17 cellular contexts compared by ENCODE assay signal in the genomic region with DNA sequence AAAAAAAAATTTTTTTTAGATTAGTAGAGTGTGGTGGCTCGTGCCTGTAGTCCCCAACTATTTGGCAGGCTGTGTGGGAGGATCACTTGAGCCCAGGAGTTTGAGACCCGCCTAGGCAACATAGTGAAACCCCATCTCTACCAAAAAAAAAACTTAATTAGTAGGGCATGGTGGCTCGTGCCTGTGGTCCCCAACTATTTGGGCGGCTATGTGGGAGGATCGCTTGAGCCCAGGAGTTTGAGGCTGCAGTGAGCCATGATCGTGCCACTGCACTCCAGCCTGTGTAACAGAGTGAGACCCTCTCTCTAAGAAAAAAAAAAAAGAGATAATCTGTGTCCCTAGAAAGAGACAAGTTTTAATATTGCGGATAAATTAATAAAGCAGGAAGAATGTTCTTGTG. TPM values are rescaled to one million over a fixed set of nuclear protein-coding genes. Genes with fewer than 3 reads are reported as not detected.
DNase-seq lines count a peak whose midpoint lies in the region; ATAC-seq and TF ChIP-seq lines count a peak whose summit lies in the region.
"Had no signal": no experiment of that assay in that cellular context is flagged by ENCODE, and none has a peak within 500 bp of the region (broad histone marks: within the 10 kb centered on the region; RNA-seq: fewer than 3 reads in every experiment).

No MANE protein-coding gene starts in this region.

- no peak for TF ChIP-seq CTCF in H9 (conservative IDR thresholded peaks at IDR 0.05)
- TF ChIP-seq CTCF in spleen (IDR thresholded peaks at IDR 0.05 in 8 of 11, conservative IDR thresholded peaks at IDR 0.05 in 3 of 11), result no peak

- H2BK12ac ChIP-seq in H9 (ENCODE audit: insufficient read length, low read depth, low read length), result no peak overlapping the region

- no peak overlapping the region for H3T11ph ChIP-seq in H9 (ENCODE audit: low read length)

- H3K36me3 Mint-ChIP-seq in activated CD4-positive, alpha-beta T cell treated with anti-CD3 and anti-CD28 coated beads for 36 hours (ENCODE audit: low read depth), result peaks cover 2% of the 10 kb centered on the region
- no peaks in the 10 kb centered on the region for H3K36me3 Mint-ChIP-seq in H9 (ENCODE audit: insufficient read depth in 1 of 3, low read depth in 3 of 3)
- H3K36me3 Mint-ChIP-seq in activated naive CD8-positive, alpha-beta T cell treated with anti-CD3 and anti-CD28 coated beads, Interleukin-2, amount 50 U/mL, for 24 hours (ENCODE audit: low read depth), result peaks cover 2% of the 10 kb centered on the region

- H3K23ac ChIP-seq in H9 (ENCODE audit: insufficient read length, low read depth, low read length), result no peak overlapping the region

- no peak overlapping the region for H2BK20ac ChIP-seq in H9 (ENCODE audit: low read depth, low read length, poor library complexity, severe bottlenecking)

- intact Hi-C loops in activated CD4-positive, alpha-beta T cell treated with anti-CD3 and anti-CD28 coated beads for 36 hours (cut with DNase I, micrococcal nuclease), result no loop called here
- intact Hi-C loops in spleen (cut with DNase I; ENCODE audit: low total_unique reads), result loop anchor here (10.0 kb wide), 1 partner anchor 69 kb away; no protein-coding TSS in a partner anchor

- H3K9me3 ChIP-seq in H9 (ENCODE audit: control insufficient read depth, low read depth, low read length) (no peaks in the 10 kb centered on the region), spleen (no peaks in the 10 kb centered on the region)
- H3K9me3 ChIP-seq: BLaER1 had no signal

- no peak overlapping the region for H3K27ac Mint-ChIP-seq in activated CD4-positive, alpha-beta T cell treated with anti-CD3 and anti-CD28 coated beads for 36 hours
- H3K27ac Mint-ChIP-seq in H9, result no peak overlapping the region; a peak in 1 of 7 replicates
- no peak overlapping the region for H3K27ac Mint-ChIP-seq in activated naive CD8-positive, alpha-beta T cell treated with anti-CD3 and anti-CD28 coated beads, Interleukin-2, amount 50 U/mL, for 24 hours

- no peak overlapping the region for H3K14ac ChIP-seq in H9 (ENCODE audit: insufficient read depth, low read length)

- peaks cover 2% of the 10 kb centered on the region for H3K27me3 Mint-ChIP-seq in activated CD4-positive, alpha-beta T cell treated with anti-CD3 and anti-CD28 coated beads for 36 hours
- peaks cover 3% of the 10 kb centered on the region; the same call in 1 of the 2 replicates for H3K27me3 Mint-ChIP-seq in H9 (ENCODE audit: low read depth)
- no peaks in the 10 kb centered on the region for H3K27me3 Mint-ChIP-seq in activated naive CD8-positive, alpha-beta T cell treated with anti-CD3 and anti-CD28 coated beads, Interleukin-2, amount 50 U/mL, for 24 hours

- H3K4ac ChIP-seq in H9 (ENCODE audit: low read depth, low read length), result no peak overlapping the region

- no peak overlapping the region for H3K4me3 Mint-ChIP-seq in activated CD4-positive, alpha-beta T cell treated with anti-CD3 and anti-CD28 coated beads for 36 hours
- H3K4me3 Mint-ChIP-seq in H9, result no peak overlapping the region
- H3K4me3 Mint-ChIP-seq in activated naive CD8-positive, alpha-beta T cell treated with anti-CD3 and anti-CD28 coated beads, Interleukin-2, amount 50 U/mL, for 24 hours, result no peak overlapping the region

- H2AK5ac ChIP-seq in H9 (ENCODE audit: insufficient read length, low read length), result no peak overlapping the region

- H3K56ac ChIP-seq in H9 (ENCODE audit: insufficient read length, low read depth, low read length), result no peak overlapping the region

- H3K27ac ChIP-seq in H9 (ENCODE audit: insufficient read length, low read depth, low read length) (no peak overlapping the region), spleen (no peak overlapping the region)
- H3K27ac ChIP-seq: 22Rv1, BLaER1, KMS-11 had no signal

- H3K4me1 ChIP-seq in H9 (ENCODE audit: insufficient read depth, low read length) (no peaks in the 10 kb centered on the region), spleen (peaks cover 0 to 10% (median 3%) of the 10 kb centered on the region in 6 donors)
- H3K4me1 ChIP-seq: BLaER1 had no signal

- H2BK5ac ChIP-seq in H9 (ENCODE audit: insufficient read length, low read length), result no peak overlapping the region

- H3K23me2 ChIP-seq in H9 (ENCODE audit: insufficient read length, low read depth, low read length, poor library complexity, severe bottlenecking), result no peaks in the 10 kb centered on the region

- no peaks in the 10 kb centered on the region for H3K79me1 ChIP-seq in H9 (ENCODE audit: insufficient read depth, low read depth, low read length, poor library complexity, severe bottlenecking)

- TF ChIP-seq POLR2A in spleen (IDR thresholded peaks at IDR 0.05), result no peak

- H3K9me3 Mint-ChIP-seq in activated CD4-positive, alpha-beta T cell treated with anti-CD3 and anti-CD28 coated beads for 36 hours (ENCODE audit: low read depth), result no peaks in the 10 kb centered on the region
- H3K9me3 Mint-ChIP-seq in H9, result no peaks in the 10 kb centered on the region
- no peaks in the 10 kb centered on the region for H3K9me3 Mint-ChIP-seq in activated naive CD8-positive, alpha-beta T cell treated with anti-CD3 and anti-CD28 coated beads, Interleukin-2, amount 50 U/mL, for 24 hours

- H3K4me1 Mint-ChIP-seq in activated CD4-positive, alpha-beta T cell treated with anti-CD3 and anti-CD28 coated beads for 36 hours, result peaks cover 65% of the 10 kb centered on the region
- H3K4me1 Mint-ChIP-seq in H9, result peaks cover 2 to 3% of the 10 kb centered on the region in 2 experiments; a peak in 2 of 4 replicates
- H3K4me1 Mint-ChIP-seq in activated naive CD8-positive, alpha-beta T cell treated with anti-CD3 and anti-CD28 coated beads, Interleukin-2, amount 50 U/mL, for 24 hours, result peaks cover 81% of the 10 kb centered on the region

- H4K5ac ChIP-seq in H9 (ENCODE audit: insufficient read length, low read depth, low read length), result no peak overlapping the region

- no peak overlapping the region for H2AFZ ChIP-seq in H9 (ENCODE audit: low read length)

- H2BK120ac ChIP-seq in H9 (ENCODE audit: low read depth, low read length, poor library complexity, severe bottlenecking), result no peak overlapping the region

- no peak overlapping the region for H4K91ac ChIP-seq in H9 (ENCODE audit: insufficient read length, low read depth, low read length)

- H3K18ac ChIP-seq in H9 (ENCODE audit: insufficient read length, low read depth, low read length), result no peak overlapping the region

- H3K79me2 ChIP-seq in H9 (ENCODE audit: insufficient read depth, low read length), result no peaks in the 10 kb centered on the region

- H4K20me1 ChIP-seq in H9 (ENCODE audit: control insufficient read depth, insufficient read depth, insufficient read length), result no peaks in the 10 kb centered on the region
- H4K20me1 ChIP-seq: BLaER1 had no signal

- peak; percentile 2 for DNase-seq in activated CD4-positive, alpha-beta T cell treated with anti-CD3 and anti-CD28 coated beads for 36 hours
- DNase-seq in activated CD4-positive, alpha-beta T cell treated with anti-CD3 and anti-CD28 coated beads for 4 hours, result no peak
- DNase-seq in H9 (peak; percentile 3), spleen (peak; percentile 21), NCI-H2029 treated with DMSO at 0.1 percent for 48 hours (lab: John Stamatoyannopoulos, UW) (no peak), medulla oblongata (ENCODE audit: extremely low spot score) (no peak)
- DNase-seq in activated naive CD8-positive, alpha-beta T cell treated with anti-CD3 and anti-CD28 coated beads, Interleukin-2, amount 50 U/mL, for 24 hours, result peak; percentile 4
- no peak for DNase-seq in stimulated activated naive CD4-positive, alpha-beta T cell treated with Interleukin-2 at 50 U/mL for 16 hours (lab: John Stamatoyannopoulos, UW)
- DNase-seq: DMS153, NCI-H1092 treated with DMSO at 0.1 percent for 48 hours, NCI-H187, NCI-H446, NCI-H82 had no signal

- POLR2A ChIA-PET in activated CD4-positive, alpha-beta T cell treated with anti-CD3 and anti-CD28 coated beads for 36 hours (lab: Charles Lee), result no interaction called here

- no peak overlapping the region for H2BK15ac ChIP-seq in H9 (ENCODE audit: low read depth, low read length)

- H4K8ac ChIP-seq in H9 (replicated peaks; ENCODE audit: insufficient read length, low read depth, low read length), result no peak overlapping the region

- H3K36me3 ChIP-seq in spleen, result no peaks in the 10 kb centered on the region
- H3K36me3 ChIP-seq: BLaER1 had no signal

- ATAC-seq in activated CD4-positive, alpha-beta T cell treated with anti-CD3 and anti-CD28 coated beads for 36 hours, result no peak
- ATAC-seq in activated naive CD8-positive, alpha-beta T cell treated with anti-CD3 and anti-CD28 coated beads, Interleukin-2, amount 50 U/mL, for 24 hours, result no peak

- CTCF ChIA-PET in activated CD4-positive, alpha-beta T cell treated with anti-CD3 and anti-CD28 coated beads for 36 hours (lab: Charles Lee), result interaction anchor here (1.4 kb wide), 1 partner anchor 10 kb away, joined by 6 read pairs; no protein-coding TSS in a partner anchor

- no CpG with 5 or more reads among the region's 7 CpGs for WGBS in H9 (ENCODE audit: extremely low coverage, insufficient read length, low lambda C conversion rate)
- 71 to 85% (median 78%) methylated on average over 7 of the region's 7 CpGs for WGBS in spleen, 5 donors

- H3K27me3 ChIP-seq in H9 (ENCODE audit: insufficient read depth, low read length), result no peaks in the 10 kb centered on the region
- H3K27me3 ChIP-seq in spleen (replicated peaks in 1 of 7), result peaks cover 0 to 14% (median 0%) of the 10 kb centered on the region in 7 donors
- H3K27me3 ChIP-seq: BLaER1 had no signal

- H3K4me2 ChIP-seq in H9 (ENCODE audit: insufficient read depth, insufficient read length, low read length), result no peak overlapping the region
- H3K4me2 ChIP-seq: BLaER1 had no signal

- H3K9ac ChIP-seq in H9 (ENCODE audit: extremely low read depth, insufficient read length, low read length), result no peak overlapping the region
- H3K9ac ChIP-seq: BLaER1, KMS-11 had no signal

- no peak overlapping the region for H3K4me3 ChIP-seq in spleen
- H3K4me3 ChIP-seq: BLaER1 had no signal

RNA-seq across cellular contexts. Expression of gene GPR55, which starts 8.8 kb away (rescaled TPM):
- 1 to 10 TPM; 3.6 to 4.0 TPM for total RNA-seq in activated CD4-positive, alpha-beta T cell treated with anti-CD3 and anti-CD28 coated beads for 36 hours
- total RNA-seq in H9 (2021) (0.11 TPM in 1 of 2 replicates, not detected in the other), spleen (1 to 10 TPM; 2.5 to 6.8 (median 5.2) TPM)
- 1 to 10 TPM in 2 of 3 donors, under 1 TPM in 1; 0.86 to 2.0 (median 1.7) TPM for polyA plus RNA-seq in spleen
- total RNA-seq: MCF 10A had no signal

RNA-seq across cellular contexts. Expression of gene ITM2C, which starts 51.5 kb away (rescaled TPM):
- 10 to 100 TPM; 29.6 to 32.9 TPM for total RNA-seq in activated CD4-positive, alpha-beta T cell treated with anti-CD3 and anti-CD28 coated beads for 36 hours
- total RNA-seq in H9 (2021) (297 and 302 TPM in 2 replicates), spleen (100 to 1,000 TPM in 2 of 7 donors, 10 to 100 TPM in 5; 58.5 to 150 (median 87.6) TPM)
- polyA plus RNA-seq in spleen, result 100 to 1,000 TPM in 2 of 3 donors, 10 to 100 TPM in 1; 97.5 to 148 (median 108) TPM

Comparison
In these comparisons a context has a peak if more than half of its experiments do, and no peak if none do; other contexts are left out.
1. DNase-seq: peak in activated CD4-positive, alpha-beta T cell treated with anti-CD3 and anti-CD28 coated beads for 36 hours (single experiment), H9 (single experiment), activated naive CD8-positive, alpha-beta T cell treated with anti-CD3 and anti-CD28 coated beads, Interleukin-2, amount 50 U/mL, for 24 hours (single experiment) and spleen (single experiment); none in activated CD4-positive, alpha-beta T cell treated with anti-CD3 and anti-CD28 coated beads for 4 hours (0 of 2), stimulated activated naive CD4-positive, alpha-beta T cell treated with Interleukin-2 at 50 U/mL for 16 hours (single experiment), NCI-H2029 treated with DMSO at 0.1 percent for 48 hours (single experiment) and medulla oblongata (single experiment).